9 cellular contexts compared by ENCODE assay signal in the genomic region with DNA sequence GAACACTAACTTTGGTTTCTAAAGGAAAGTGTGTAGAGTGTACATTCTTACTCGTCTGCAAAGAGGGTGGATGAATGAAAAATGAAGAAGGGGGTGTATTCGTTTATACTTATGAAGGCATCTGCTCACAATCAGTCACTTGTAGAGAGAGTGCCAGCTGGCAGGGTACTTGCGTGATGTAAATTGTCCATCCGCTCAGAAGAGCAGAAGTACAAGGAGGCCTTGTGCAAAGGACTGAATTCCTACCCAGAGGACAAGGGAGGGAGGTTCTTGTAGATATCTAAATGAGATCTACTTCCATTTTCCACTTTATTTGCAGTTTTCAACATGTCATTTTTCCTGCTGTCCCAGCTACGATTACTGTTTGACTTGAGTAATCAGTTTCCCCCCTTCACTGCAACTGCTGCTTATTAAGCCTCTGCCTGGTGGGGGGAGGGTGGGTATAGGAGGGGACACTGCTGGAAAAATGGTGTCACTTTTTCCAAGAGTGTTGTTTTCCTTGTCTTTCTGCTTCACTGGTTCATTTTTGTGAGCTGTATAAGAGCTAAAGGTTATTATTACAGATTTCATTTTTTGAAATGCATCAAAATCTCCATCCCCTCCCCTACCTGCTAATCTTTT.
A peak's percentile ranks its signal among the peaks of the same experiment; 100 is the strongest.
DNase-seq lines count a peak whose midpoint lies in the region; ATAC-seq and TF ChIP-seq lines count a peak whose summit lies in the region.
"Had no signal": no experiment of that assay in that cellular context is flagged by ENCODE, and none has a peak within 500 bp of the region (broad histone marks: within the 10 kb centered on the region; RNA-seq: fewer than 3 reads in every experiment).

No MANE protein-coding gene starts in this region.

- peaks cover 0 to 18% of the 10 kb centered on the region in 2 donors for H3K27me3 Mint-ChIP-seq in natural killer cell (ENCODE audit: low read depth in 2 of 2)

- no peaks in the 10 kb centered on the region for H3K9me3 ChIP-seq in tibial artery

- no peak overlapping the region for H3K27ac Mint-ChIP-seq in natural killer cell

- intact Hi-C loops in tibial artery (cut with DNase I; ENCODE audit: low total_unique reads) = no loop called here
- intact Hi-C loops in natural killer cell (cut with micrococcal nuclease) = no loop called here

- TF ChIP-seq CTCF in tibial artery (IDR thresholded peaks at IDR 0.05) (no peak), natural killer cell (IDR thresholded peaks at IDR 0.05) (no peak)

- H3K36me3 ChIP-seq in tibial artery = no peaks in the 10 kb centered on the region

- H3K27ac ChIP-seq in tibial artery = peak overlapping the region; percentile 17 to 23

- H3K4me3 ChIP-seq in tibial artery = no peak overlapping the region

- DNase-seq in NAMALWA (ENCODE audit: low spot score) = peak; percentile 47
- peak; percentile 44 for DNase-seq in cerebellum (ENCODE audit: low spot score)
- peak; percentile 30 for DNase-seq in medulla oblongata (ENCODE audit: extremely low spot score)
- DNase-seq in tibial artery = peak in 1 of 2 donors; percentile 60
- DNase-seq in UCSD-AML1 (lab: John Stamatoyannopoulos, UW; ENCODE audit: unreplicated experiment) = no peak
- DNase-seq in natural killer cell = no peak
- DNase-seq: activated effector memory CD4-positive, alpha-beta T cell treated with Interleukin-2 at 50 U/mL for 16 hours; NCI-H1930 had no signal

- ATAC-seq in GM21737 (IDR thresholded peaks at IDR 0.05; ENCODE audit: unreplicated experiment) = no peak
- ATAC-seq in natural killer cell = no peak

- H3K36me3 Mint-ChIP-seq in natural killer cell = no peaks in the 10 kb centered on the region

- H3K9me3 Mint-ChIP-seq in natural killer cell = peaks cover 0 to 2% of the 10 kb centered on the region in 2 donors

- H3K27me3 ChIP-seq in tibial artery = no peaks in the 10 kb centered on the region

- no peaks in the 10 kb centered on the region for H3K4me1 Mint-ChIP-seq in natural killer cell

- H3K4me1 ChIP-seq in tibial artery = peaks cover 0 to 83% (median 25%) of the 10 kb centered on the region in 4 donors

- H3K4me3 Mint-ChIP-seq in natural killer cell = no peak overlapping the region

Comparison
In these comparisons a context has a peak if more than half of its experiments do, and no peak if none do; other contexts are left out.
1. DNase-seq: peak in NAMALWA (single experiment), cerebellum (single experiment) and medulla oblongata (single experiment); none in UCSD-AML1 (single experiment) and natural killer cell (single experiment).